In the genomic region with DNA sequence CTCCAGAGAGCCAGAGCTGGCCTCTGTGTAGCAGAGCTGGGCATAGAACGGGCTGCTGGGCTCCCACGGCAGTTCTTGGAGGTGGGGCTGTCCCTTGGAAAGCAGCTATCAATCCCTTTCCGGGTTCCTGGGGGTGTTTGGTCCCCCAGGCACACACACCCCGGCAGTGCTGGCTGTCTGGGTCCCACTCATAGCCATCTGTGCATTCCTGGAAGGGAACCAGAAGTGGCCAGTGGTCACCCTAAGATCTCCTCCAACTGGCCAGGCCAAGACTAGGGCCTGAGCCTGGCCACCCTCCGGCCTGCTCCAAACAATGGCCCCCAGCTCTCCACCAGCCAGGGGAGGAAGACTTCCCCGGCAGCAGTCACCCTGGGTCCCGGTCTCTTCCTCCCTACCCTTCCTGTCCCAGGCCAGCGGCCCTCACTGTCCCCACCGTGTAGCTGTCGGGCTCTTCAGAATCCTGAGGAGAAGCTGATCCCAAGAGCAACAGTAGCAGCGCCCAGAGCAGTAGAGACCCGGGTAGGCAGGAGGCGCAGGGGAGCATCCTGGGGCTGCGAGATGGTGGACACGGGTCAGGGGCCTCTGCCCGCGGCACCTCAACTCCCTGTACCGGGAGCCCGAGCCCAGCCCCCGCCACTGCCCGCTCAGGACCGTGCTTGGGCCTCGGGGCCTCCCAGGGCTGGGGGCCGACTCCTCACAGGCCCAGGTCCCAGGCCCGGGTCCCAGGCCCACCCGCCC, we compare ENCODE assay signal across 8 cellular contexts. TPM values are rescaled to one million over a fixed set of nuclear protein-coding genes. Genes with fewer than 3 reads are reported as not detected.
DNase-seq lines count a peak whose midpoint lies in the region; ATAC-seq and TF ChIP-seq lines count a peak whose summit lies in the region.

No MANE protein-coding gene starts in this region.

- intact Hi-C loops in esophagus squamous epithelium (cut with DNase I) = no loop called here

- TF ChIP-seq POLR2A in esophagus squamous epithelium (IDR thresholded peaks at IDR 0.05) = no peak

- H3K4me1 ChIP-seq in RWPE2 (ENCODE audit: insufficient read depth, poor library complexity, severe bottlenecking) (no peaks in the 10 kb centered on the region), esophagus squamous epithelium (peaks cover 16 to 51% (median 18%) of the 10 kb centered on the region in 3 donors)

- H3K36me3 ChIP-seq in RWPE2 (ENCODE audit: low read depth) = peaks cover 11% of the 10 kb centered on the region
- H3K36me3 ChIP-seq in esophagus squamous epithelium = peaks cover 0 to 14% (median 0%) of the 10 kb centered on the region in 3 donors

- peak overlapping the region; percentile 86 to 92 (median 90) for H3K4me3 Mint-ChIP-seq in nephron

- WGBS in esophagus squamous epithelium, 2 donors = 20 to 76% methylated on average over 2 to 5 of the region's 26 CpGs

- no peaks in the 10 kb centered on the region for H3K9me3 ChIP-seq in RWPE2 (ENCODE audit: severe bottlenecking)
- no peaks in the 10 kb centered on the region for H3K9me3 ChIP-seq in esophagus squamous epithelium

- ATAC-seq in RWPE2 (ENCODE audit: low read depth) (peak; percentile 32), GM21381 (IDR thresholded peaks at IDR 0.05; ENCODE audit: unreplicated experiment) (no peak)

- TF ChIP-seq CTCF in RWPE2 (IDR thresholded peaks at IDR 0.05; ENCODE audit: poor library complexity, severe bottlenecking) (no peak), esophagus squamous epithelium (IDR thresholded peaks at IDR 0.05) (no peak), nephron (IDR thresholded peaks at IDR 0.05; ENCODE audit: unreplicated experiment in 3 of 3) (no peak)

- H3K27ac Mint-ChIP-seq in nephron = peak overlapping the region; percentile 74 to 93 (median 84)

- DNase-seq in AG08396 (ENCODE audit: low spot score) (peak; percentile 63), RWPE2 (ENCODE audit: low spot score) (peak; percentile 58), esophagus squamous epithelium (lab: John Stamatoyannopoulos, UW) (no peak), SW 1271 (lab: John Stamatoyannopoulos, UW) (no peak), NCI-H748 treated with DMSO at 0.1 percent for 48 hours (lab: John Stamatoyannopoulos, UW) (no peak), foreskin melanocyte (no peak)

- peaks cover 3% of the 10 kb centered on the region for H3K4me1 Mint-ChIP-seq in nephron

- H3K27me3 ChIP-seq in RWPE2 (ENCODE audit: insufficient read depth, poor library complexity, severe bottlenecking) (no peaks in the 10 kb centered on the region), esophagus squamous epithelium (no peaks in the 10 kb centered on the region)

- peak overlapping the region; percentile 72 for H3K27ac ChIP-seq in RWPE2 (ENCODE audit: poor library complexity, severe bottlenecking)
- H3K27ac ChIP-seq in esophagus squamous epithelium = peak overlapping the region; percentile 81 to 95 (median 87)

- H3K27me3 Mint-ChIP-seq in nephron (ENCODE audit: low read depth) = no peaks in the 10 kb centered on the region

- H3K36me3 Mint-ChIP-seq in nephron (ENCODE audit: low read depth) = peaks cover 18% of the 10 kb centered on the region

- H3K9me3 Mint-ChIP-seq in nephron = no peaks in the 10 kb centered on the region

- H3K4me3 ChIP-seq in RWPE2 (ENCODE audit: severe bottlenecking) = peak overlapping the region; percentile 34
- peak overlapping the region; percentile 35 to 73 (median 61) for H3K4me3 ChIP-seq in esophagus squamous epithelium

RNA-seq across cellular contexts. Expression of a gene that starts 0.6 kb away (rescaled TPM):
- 10 to 100 TPM in 2 of 4 donors, 1 to 10 TPM in 2; 3.6 to 29.0 (median 10.2) TPM for total RNA-seq in esophagus squamous epithelium

RNA-seq across cellular contexts. Expression of a gene that starts 7.7 kb away (rescaled TPM):
- total RNA-seq in esophagus squamous epithelium = 1 to 10 TPM in 3 of 4 donors, under 1 TPM in 1; 0.21 to 3.6 (median 1.8) TPM

RNA-seq across cellular contexts. Expression of a gene that starts 11.7 kb away (rescaled TPM):
- total RNA-seq in esophagus squamous epithelium = 10 to 100 TPM; 17.6 to 36.2 (median 31.1) TPM

RNA-seq across cellular contexts. Expression of a gene that starts 14.0 kb away (rescaled TPM):
- total RNA-seq in esophagus squamous epithelium = 100 to 1,000 TPM; 453 to 833 (median 750) TPM

RNA-seq across cellular contexts. Expression of a gene that starts 16.3 kb away (rescaled TPM):
- 10 to 100 TPM; 35.7 to 60.1 (median 38.4) TPM for total RNA-seq in esophagus squamous epithelium

Comparison
In these comparisons a context has a peak if more than half of its experiments do, and no peak if none do; other contexts are left out.
1. DNase-seq: peak in AG08396 (single experiment) and RWPE2 (single experiment); none in esophagus squamous epithelium (single experiment), SW 1271 (0 of 2), NCI-H748 treated with DMSO at 0.1 percent for 48 hours (single experiment) and foreskin melanocyte (single experiment).